In the genomic region with DNA sequence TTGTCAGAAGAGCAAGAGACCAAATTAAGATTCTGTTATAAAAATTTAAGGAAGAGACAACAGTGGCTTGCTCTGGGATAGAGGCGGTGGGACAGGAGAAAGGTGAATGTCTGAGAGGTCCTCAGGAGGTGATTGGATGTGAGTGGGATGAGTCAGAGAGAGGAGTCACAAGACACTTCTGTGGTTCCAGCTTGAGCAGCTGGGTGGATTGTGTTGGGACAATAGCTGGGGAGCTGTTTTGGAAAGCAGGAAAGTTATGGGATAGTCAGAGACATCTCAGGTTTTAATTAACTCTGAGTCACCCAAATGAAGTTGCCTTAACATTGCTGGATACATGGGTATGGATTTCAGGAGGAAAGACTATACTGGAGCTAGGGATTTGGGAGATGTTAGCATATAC, we compare ENCODE assay signal across 14 cellular contexts.
A peak's percentile ranks its signal among the peaks of the same experiment; 100 is the strongest.
DNase-seq lines count a peak whose midpoint lies in the region; ATAC-seq lines count a peak whose summit lies in the region.
"Had no signal": no experiment of that assay in that cellular context is flagged by ENCODE, and none has a peak within 500 bp of the region (broad histone marks: within the 10 kb centered on the region; RNA-seq: fewer than 3 reads in every experiment).

No MANE protein-coding gene starts in this region.

- DNase-seq in AG08395 (ENCODE audit: low spot score) (peak; percentile 83), GM04504 (ENCODE audit: low read depth) (peak; percentile 64), foreskin melanocyte (peak; percentile 32), anterior cingulate cortex (lab: John Stamatoyannopoulos, UW) (no peak), retina (no peak), left ventricle myocardium superior (no peak)
- DNase-seq in central memory CD4-positive, alpha-beta T cell, result no peak
- DNase-seq: activated T-cell treated with anti-CD3 and anti-CD28 coated beads, Interleukin-2, amount 50 U/mL, for 24 hours; gastrocnemius medialis; left cardiac atrium; NCI-H187; stimulated activated naive CD8-positive, alpha-beta T cell treated with anti-CD3 and anti-CD28 coated beads, Interleukin-15, Interleukin-2, amounts not matched to agents 100 U/mL and 50 U/mL, for 24 hours had no signal

- no peak for ATAC-seq in activated T-helper 17 cell treated with anti-CD3 and anti-CD28 coated beads, Interleukin-2, amount 50 U/mL, for 72 hours (replicated peaks)
- no peak for ATAC-seq in left ventricle myocardium superior
- ATAC-seq: GM23338; stimulated activated naive CD8-positive, alpha-beta T cell treated with anti-CD3 and anti-CD28 coated beads, Interleukin-15, Interleukin-2, amounts not matched to agents 100 U/mL and 50 U/mL, for 24 hours had no signal

- peaks cover 4% of the 10 kb centered on the region for H3K9me3 Mint-ChIP-seq in activated T-helper 17 cell treated with anti-CD3 and anti-CD28 coated beads, Interleukin-2, amount 50 U/mL, for 72 hours
- H3K9me3 Mint-ChIP-seq: GM23338 had no signal

- peak overlapping the region; percentile 69 for H3K27ac Mint-ChIP-seq in activated T-helper 17 cell treated with anti-CD3 and anti-CD28 coated beads, Interleukin-2, amount 50 U/mL, for 72 hours
- H3K27ac Mint-ChIP-seq: GM23338 had no signal

- intact Hi-C loops in left ventricle myocardium superior (cut with micrococcal nuclease), result no loop called here

- peaks cover 6% of the 10 kb centered on the region for H3K36me3 Mint-ChIP-seq in activated T-helper 17 cell treated with anti-CD3 and anti-CD28 coated beads, Interleukin-2, amount 50 U/mL, for 72 hours (ENCODE audit: low read depth)

- H3K27me3 Mint-ChIP-seq in activated T-helper 17 cell treated with anti-CD3 and anti-CD28 coated beads, Interleukin-2, amount 50 U/mL, for 72 hours, result no peaks in the 10 kb centered on the region
- H3K27me3 Mint-ChIP-seq: activated T-cell treated with anti-CD3 and anti-CD28 coated beads, Interleukin-2, amount 50 U/mL, for 24 hours had no signal

- H3K4me1 Mint-ChIP-seq in activated T-helper 17 cell treated with anti-CD3 and anti-CD28 coated beads, Interleukin-2, amount 50 U/mL, for 72 hours, result peaks cover 63% of the 10 kb centered on the region
- H3K4me1 Mint-ChIP-seq: GM23338 had no signal

- peak overlapping the region; percentile 59 for H3K4me3 Mint-ChIP-seq in activated T-helper 17 cell treated with anti-CD3 and anti-CD28 coated beads, Interleukin-2, amount 50 U/mL, for 72 hours
- H3K4me3 Mint-ChIP-seq: activated T-cell treated with anti-CD3 and anti-CD28 coated beads, Interleukin-2, amount 50 U/mL, for 24 hours; GM23338 had no signal

Comparison
In these comparisons a context has a peak if more than half of its experiments do, and no peak if none do; other contexts are left out.
1. DNase-seq: peak in AG08395 (single experiment), GM04504 (single experiment) and foreskin melanocyte (single experiment); none in anterior cingulate cortex (0 of 58), retina (single experiment), central memory CD4-positive, alpha-beta T cell (single experiment) and left ventricle myocardium superior (single experiment).